ENCODE assay signal across 8 cellular contexts in genomic region chr12:89350661-89351488, GRCh38. TPM values are rescaled to one million over a fixed set of nuclear protein-coding genes. Genes with fewer than 3 reads are reported as not detected.
DNase-seq lines count a peak whose midpoint lies in the region; ATAC-seq and TF ChIP-seq lines count a peak whose summit lies in the region.

No MANE protein-coding gene starts in this region.

- H3K4me1 ChIP-seq in right atrium auricular region (peaks cover 0 to 51% of the 10 kb centered on the region in 2 donors), gastrocnemius medialis (peaks cover 11 to 32% of the 10 kb centered on the region in 2 donors)

- H3K36me3 ChIP-seq in right atrium auricular region (peaks cover 22% of the 10 kb centered on the region), gastrocnemius medialis (no peaks in the 10 kb centered on the region)

- TF ChIP-seq POLR2A in gastrocnemius medialis (IDR thresholded peaks at IDR 0.05), result no peak

- H3K4me3 Mint-ChIP-seq in CD14-positive monocyte, result peak overlapping the region; percentile 99 to 100
- peak overlapping the region; percentile 89 for H3K4me3 Mint-ChIP-seq in activated naive CD8-positive, alpha-beta T cell treated with anti-CD3 and anti-CD28 coated beads for 36 hours

- H3K27ac ChIP-seq in right atrium auricular region (peak overlapping the region; percentile 99 to 100), gastrocnemius medialis (peak overlapping the region; percentile 78 to 85 (median 82))

- H3K27me3 Mint-ChIP-seq in CD14-positive monocyte (ENCODE audit: low read depth in 3 of 3), result no peaks in the 10 kb centered on the region
- peaks cover 30% of the 10 kb centered on the region for H3K27me3 Mint-ChIP-seq in activated naive CD8-positive, alpha-beta T cell treated with anti-CD3 and anti-CD28 coated beads for 36 hours

- peaks cover 56% of the 10 kb centered on the region for H3K4me1 Mint-ChIP-seq in CD14-positive monocyte
- H3K4me1 Mint-ChIP-seq in activated naive CD8-positive, alpha-beta T cell treated with anti-CD3 and anti-CD28 coated beads for 36 hours, result peaks cover 66% of the 10 kb centered on the region

- TF ChIP-seq CTCF in CD14-positive monocyte (IDR thresholded peaks at IDR 0.05) (no peak), LNCaP clone FGC (IDR thresholded peaks at IDR 0.05; ENCODE audit: control insufficient read depth, extremely low read depth, insufficient read depth) (no peak), right atrium auricular region (IDR thresholded peaks at IDR 0.05) (no peak), gastrocnemius medialis (IDR thresholded peaks at IDR 0.05 in 4 of 5, conservative IDR thresholded peaks at IDR 0.05 in 1 of 5) (no peak)

- H3K27me3 ChIP-seq in right atrium auricular region (no peaks in the 10 kb centered on the region), gastrocnemius medialis (peaks cover 55 to 80% (median 73%) of the 10 kb centered on the region in 3 donors)

- in situ Hi-C loops in gastrocnemius medialis (cut with MboI; ENCODE audit: low sequenced_read_pairs in 4 of 4), result no loop called here

- DNase-seq in CD14-positive monocyte (ENCODE audit: low spot score) (no peak), LNCaP clone FGC (ENCODE audit: low read depth) (no peak), right atrium auricular region (ENCODE audit: low spot score) (no peak), gastrocnemius medialis (no peak), cortex of kidney (lab: John Stamatoyannopoulos, UW) (no peak)
- DNase-seq in activated naive CD8-positive, alpha-beta T cell treated with anti-CD3 and anti-CD28 coated beads for 36 hours, result peak; percentile 9

- H3K4me3 ChIP-seq in LNCaP clone FGC (ENCODE audit: low read depth, low read length) (peak overlapping the region; percentile 53), right atrium auricular region (peak overlapping the region; percentile 84 to 88), gastrocnemius medialis (peak overlapping the region; percentile 71 to 77 (median 74))

- ATAC-seq in gastrocnemius medialis (no peak), HG03045 (IDR thresholded peaks at IDR 0.05; ENCODE audit: unreplicated experiment) (no peak), GM21447 (IDR thresholded peaks at IDR 0.05; ENCODE audit: unreplicated experiment) (no peak)

- intact Hi-C loops in CD14-positive monocyte (cut with micrococcal nuclease) (loop anchor here (2.0 to 10.0 kb wide), 8 partner anchors 41 to 304 kb away; partner anchors contain the start of gene POC1B (in 1 of the 2)), gastrocnemius medialis (cut with DNase I; ENCODE audit: low total_unique reads) (loop anchor here (5.0 kb wide), 3 partner anchors 169 to 1209 kb away; partner anchors contain the start of genes CEP290 and TMTC3)

- H3K36me3 Mint-ChIP-seq in CD14-positive monocyte, result peaks cover 43 to 52% of the 10 kb centered on the region in 2 donors
- peaks cover 30% of the 10 kb centered on the region for H3K36me3 Mint-ChIP-seq in activated naive CD8-positive, alpha-beta T cell treated with anti-CD3 and anti-CD28 coated beads for 36 hours

- H3K27ac Mint-ChIP-seq in CD14-positive monocyte, result peak overlapping the region; percentile 91 to 98 (median 97)
- peak overlapping the region; percentile 68 for H3K27ac Mint-ChIP-seq in activated naive CD8-positive, alpha-beta T cell treated with anti-CD3 and anti-CD28 coated beads for 36 hours

- peaks cover 0 to 13% (median 2%) of the 10 kb centered on the region in 7 donors for H3K9me3 Mint-ChIP-seq in CD14-positive monocyte
- H3K9me3 Mint-ChIP-seq in activated naive CD8-positive, alpha-beta T cell treated with anti-CD3 and anti-CD28 coated beads for 36 hours, result no peaks in the 10 kb centered on the region

- H3K9me3 ChIP-seq in right atrium auricular region (no peaks in the 10 kb centered on the region), gastrocnemius medialis (no peaks in the 10 kb centered on the region)

RNA-seq across cellular contexts. Expression of gene DUSP6, which starts 1.4 kb away (rescaled TPM):
- polyA plus RNA-seq in CD14-positive monocyte, result 100 to 1,000 TPM; 653 to 880 TPM
- total RNA-seq in activated naive CD8-positive, alpha-beta T cell treated with anti-CD3 and anti-CD28 coated beads for 36 hours, result 10 to 100 TPM; 15.3 to 15.6 TPM
- 10 to 100 TPM; 25.7 to 54.1 TPM for total RNA-seq in right atrium auricular region
- total RNA-seq in gastrocnemius medialis, result 10 to 100 TPM in 3 of 4 donors, 1 to 10 TPM in 1; 4.2 to 23.8 (median 12.1) TPM
